ENCODE assay signal across 1 cellular context in the genomic region with DNA sequence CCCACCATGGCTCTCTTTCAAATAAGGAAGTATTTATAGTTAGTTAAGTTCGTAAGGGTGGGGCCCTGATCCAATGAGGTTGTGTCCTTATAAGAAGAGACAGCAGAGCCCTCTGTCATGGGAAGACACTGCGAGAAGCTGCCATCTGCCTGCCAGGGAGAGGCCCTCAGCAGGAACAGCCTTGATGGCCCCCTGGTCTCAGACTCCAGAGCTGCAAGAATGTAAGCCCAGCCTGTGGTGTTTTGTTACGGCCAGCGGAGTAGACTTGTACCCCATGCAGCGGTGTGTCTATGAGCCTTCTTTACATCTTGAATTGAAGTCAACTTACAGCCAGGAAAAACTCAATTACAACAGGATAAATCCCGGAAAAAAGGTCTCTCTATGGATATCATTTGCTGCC.
TF ChIP-seq lines count a peak whose summit lies in the region.

No MANE protein-coding gene starts in this region.

TF ChIP-seq in HepG2, 621 proteins besides CTCF, POLR2A, EP300 and RAD21:
- TF ChIP-seq CAMTA2 (CRISPR knock-in tag; IDR thresholded peaks at IDR 0.05; ENCODE audit: borderline replicate concordance) (no peak), ZSCAN12 (CRISPR knock-in tag; IDR thresholded peaks at IDR 0.05) (no peak), ZNF670 (CRISPR knock-in tag; IDR thresholded peaks at IDR 0.05; ENCODE audit: borderline replicate concordance) (no peak), ZIK1 (CRISPR knock-in tag; IDR thresholded peaks at IDR 0.05; ENCODE audit: borderline replicate concordance, low read depth) (no peak), ZNF616 (CRISPR knock-in tag; IDR thresholded peaks at IDR 0.05; ENCODE audit: low read depth) (no peak), MZF1 (CRISPR knock-in tag; IDR thresholded peaks at IDR 0.05; ENCODE audit: borderline replicate concordance) (no peak), NPAS2 (CRISPR knock-in tag; IDR thresholded peaks at IDR 0.05; ENCODE audit: borderline replicate concordance) (no peak), SMAD9 (CRISPR knock-in tag; IDR thresholded peaks at IDR 0.05) (no peak), JUNB (CRISPR knock-in tag; IDR thresholded peaks at IDR 0.05; ENCODE audit: borderline replicate concordance) (no peak), ZNF550 (CRISPR knock-in tag; IDR thresholded peaks at IDR 0.05; ENCODE audit: borderline replicate concordance) (no peak), ZC3H13 (CRISPR knock-in tag; IDR thresholded peaks at IDR 0.05) (no peak), ZNF253 (CRISPR knock-in tag; IDR thresholded peaks at IDR 0.05; ENCODE audit: borderline replicate concordance) (no peak), BATF2 (CRISPR knock-in tag; IDR thresholded peaks at IDR 0.05) (no peak), TFE3 (CRISPR knock-in tag; IDR thresholded peaks at IDR 0.05) (no peak), HIC2 (CRISPR knock-in tag; IDR thresholded peaks at IDR 0.05; ENCODE audit: low read depth) (no peak), MXD4 (CRISPR knock-in tag; IDR thresholded peaks at IDR 0.05) (no peak), MBNL3 (CRISPR knock-in tag; conservative IDR thresholded peaks at IDR 0.05) (no peak)
